19 cellular contexts compared by ENCODE assay signal in the genomic region with DNA sequence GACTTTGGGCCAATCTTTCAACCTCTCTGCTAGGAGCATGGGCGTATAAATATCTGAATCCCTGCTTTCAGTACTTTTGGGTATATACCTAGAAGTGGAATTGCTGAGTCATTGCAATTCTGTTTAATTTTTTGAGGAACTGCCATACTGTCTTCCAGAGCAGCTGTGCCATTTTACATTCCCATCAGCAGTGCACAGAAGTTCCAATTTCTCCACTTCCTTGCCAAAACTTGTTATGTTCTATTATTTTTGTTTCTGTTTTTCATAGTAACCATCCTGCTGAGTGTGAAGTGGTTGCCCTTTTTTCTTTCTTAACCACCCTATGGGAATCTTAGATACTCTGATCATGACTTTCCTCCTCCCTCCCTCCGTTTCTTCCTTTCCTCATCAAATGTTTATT. TPM values are rescaled to one million over a fixed set of nuclear protein-coding genes. Genes with fewer than 3 reads are reported as not detected.
DNase-seq lines count a peak whose midpoint lies in the region; ATAC-seq, FAIRE-seq and TF ChIP-seq lines count a peak whose summit lies in the region.
"Had no signal": no experiment of that assay in that cellular context is flagged by ENCODE, and none has a peak within 500 bp of the region (broad histone marks: within the 10 kb centered on the region; RNA-seq: fewer than 3 reads in every experiment).

No MANE protein-coding gene starts in this region.

- no peak for TF ChIP-seq RAD21 in IMR-90 (IDR thresholded peaks at IDR 0.05; ENCODE audit: low read length)
- no peak for TF ChIP-seq RAD21 in K562 (CRISPR knock-in tag; conservative IDR thresholded peaks at IDR 0.05 in 1 of 2, IDR thresholded peaks at IDR 0.05 in 1 of 2)

- peaks cover 34% of the 10 kb centered on the region for H3K9me3 Mint-ChIP-seq in endodermal cell
- no peaks in the 10 kb centered on the region for H3K9me3 Mint-ChIP-seq in CD4-positive, alpha-beta T cell
- H3K9me3 Mint-ChIP-seq: CD8-positive, alpha-beta T cell had no signal

- H3K36me3 ChIP-seq in IMR-90 (ENCODE audit: control insufficient read depth, insufficient read depth, low read length) (peaks cover 23% of the 10 kb centered on the region), K562 (ENCODE audit: control insufficient read depth, insufficient read depth, low read length) (no peaks in the 10 kb centered on the region), stomach smooth muscle (ENCODE audit: control insufficient read depth in 2 of 2, insufficient read depth in 2 of 2, low read length in 2 of 2) (peaks cover 4 to 9% of the 10 kb centered on the region in 2 donors), endodermal cell (ENCODE audit: control insufficient read depth, insufficient read depth, low read length) (peaks cover 52% of the 10 kb centered on the region)
- H3K36me3 ChIP-seq: adrenal gland had no signal

- no peak for FAIRE-seq in K562 (lab: Jason Lieb, UNC)

- no peak overlapping the region for H2AFZ ChIP-seq in IMR-90 (replicated peaks; ENCODE audit: low read length, poor library complexity)
- H2AFZ ChIP-seq in K562 (ENCODE audit: low read depth, low read length) = no peak overlapping the region
- H2AFZ ChIP-seq: GM23338 had no signal

- no TSS peak for BruUV-seq in IMR-90 (replicated peaks; lab: Mats Ljungman, UMichigan)
- no TSS peak for BruUV-seq in K562 (replicated peaks; lab: Mats Ljungman, UMichigan)

- H3K4me3 ChIP-seq in IMR-90 (ENCODE audit: insufficient read depth, low read depth, low read length) = no peak overlapping the region
- no peak overlapping the region for H3K4me3 ChIP-seq in K562
- H3K4me3 ChIP-seq in right cardiac atrium (ENCODE audit: low read length) = no peak overlapping the region
- no peak overlapping the region for H3K4me3 ChIP-seq in stomach smooth muscle (ENCODE audit: low read length in 2 of 2)
- no peak overlapping the region for H3K4me3 ChIP-seq in endodermal cell (ENCODE audit: low read length)
- H3K4me3 ChIP-seq: adrenal gland, dorsolateral prefrontal cortex, GM23338 had no signal

- peaks cover 55% of the 10 kb centered on the region for H3K36me3 Mint-ChIP-seq in endodermal cell (ENCODE audit: low read depth)
- H3K36me3 Mint-ChIP-seq in CD4-positive, alpha-beta T cell (ENCODE audit: low read depth) = peaks cover 48% of the 10 kb centered on the region

- peaks cover 13% of the 10 kb centered on the region for H3K4me1 Mint-ChIP-seq in endodermal cell
- H3K4me1 Mint-ChIP-seq in CD4-positive, alpha-beta T cell (ENCODE audit: low read depth) = peaks cover 22% of the 10 kb centered on the region

- H3K23ac ChIP-seq in IMR-90 (ENCODE audit: low read depth, low read length) = no peak overlapping the region

- no peak for TF ChIP-seq EP300 in K562 (IDR thresholded peaks at IDR 0.05; ENCODE audit: low read length)

- no peak overlapping the region for H3K4me3 Mint-ChIP-seq in endodermal cell
- H3K4me3 Mint-ChIP-seq in CD4-positive, alpha-beta T cell = no peak overlapping the region
- H3K4me3 Mint-ChIP-seq: CD8-positive, alpha-beta T cell; GM23338 had no signal

- H2AK5ac ChIP-seq in IMR-90 (ENCODE audit: low read depth, low read length) = peak overlapping the region; percentile 75; the same call in 1 of the 2 replicates

- TF ChIP-seq POLR2A in IMR-90 (IDR thresholded peaks at IDR 0.05; ENCODE audit: low read depth, low read length) = no peak
- no peak for TF ChIP-seq POLR2A in K562 (conservative IDR thresholded peaks at IDR 0.05)

- H4K8ac ChIP-seq in IMR-90 (ENCODE audit: low read depth in 2 of 2, low read length in 2 of 2) = peak overlapping the region in 1 of 2 experiments; percentile 49; a peak in 1 of 4 replicates

- peak overlapping the region; percentile 52; the same call in 1 of the 2 replicates for H3K14ac ChIP-seq in IMR-90 (replicated peaks; ENCODE audit: low read depth, low read length)

- CTCF ChIA-PET in IMR-90 (lab: Yijun Ruan, JAX) (no interaction called here), K562 (lab: Yijun Ruan, JAX; ENCODE audit: low intra/inter-chr PET ratio) (no interaction called here)
- CTCF ChIA-PET in CD4-positive, alpha-beta T cell (lab: Charles Lee) = interaction anchor here (1.3 kb wide), 1 partner anchor 18 kb away, joined by 3 read pairs; no protein-coding TSS in a partner anchor

- H4K91ac ChIP-seq in IMR-90 (ENCODE audit: insufficient read depth, low read depth, low read length) = no peak overlapping the region; the same call in 1 of the 2 replicates

- no peaks in the 10 kb centered on the region for H3K27me3 Mint-ChIP-seq in endodermal cell (ENCODE audit: insufficient read depth)
- no peaks in the 10 kb centered on the region for H3K27me3 Mint-ChIP-seq in CD4-positive, alpha-beta T cell

- H2BK5ac ChIP-seq in IMR-90 (ENCODE audit: low read depth, low read length, poor library complexity, severe bottlenecking) = peak overlapping the region; percentile 37

- H3K56ac ChIP-seq in IMR-90 (ENCODE audit: extremely low read depth, insufficient read depth, low read length) = no peak overlapping the region

- H2AK9ac ChIP-seq in IMR-90 (replicated peaks; ENCODE audit: low read depth, low read length, poor library complexity) = no peak overlapping the region

- peak overlapping the region; percentile 80; the same call in 1 of the 2 replicates for H2BK20ac ChIP-seq in IMR-90 (ENCODE audit: low read depth, low read length)

- H3K27ac ChIP-seq in IMR-90 (ENCODE audit: insufficient read depth, low read length) (peak overlapping the region; percentile 75; the same call in 1 of the 2 replicates), K562 (ENCODE audit: extremely low read depth, low read depth, low read length) (peak overlapping the region; percentile 26; the same call in 1 of the 3 replicates), right cardiac atrium (ENCODE audit: low read length) (peak overlapping the region; percentile 54), stomach smooth muscle (ENCODE audit: low read length) (peak overlapping the region; percentile 53), endodermal cell (ENCODE audit: low read depth, low read length) (no peak overlapping the region)
- H3K27ac ChIP-seq in CD4-positive, alpha-beta T cell (ENCODE audit: low read depth, low read length) = no peak overlapping the region

- ATAC-seq in IMR-90 (ENCODE audit: low read depth) (no peak), K562 (no peak; the same call in 2 of the 3 replicates), right cardiac atrium (peak; percentile 38 to 67)
- ATAC-seq in CD4-positive, alpha-beta T cell (ENCODE audit: poor library complexity) = no peak
- ATAC-seq: CD8-positive, alpha-beta T cell; GM23338 had no signal

- dilution Hi-C loops in IMR-90 (cut with HindIII; ENCODE audit: low sequenced_read_pairs, unreplicated experiment) = no loop called here

- H3K4me1 ChIP-seq in IMR-90 (ENCODE audit: control insufficient read depth, insufficient read depth, low read length) (peaks cover 15% of the 10 kb centered on the region), K562 (replicated peaks in 1 of 2; ENCODE audit: control insufficient read depth in 2 of 2, insufficient read depth in 2 of 2, low read length in 2 of 2) (peaks cover 2 to 3% of the 10 kb centered on the region in 2 experiments; a peak in 4 of 5 replicates), right cardiac atrium (ENCODE audit: control insufficient read depth, insufficient read depth, low read length) (peaks cover 6% of the 10 kb centered on the region), stomach smooth muscle (ENCODE audit: control insufficient read depth, insufficient read depth, low read length) (peaks cover 32% of the 10 kb centered on the region), endodermal cell (ENCODE audit: control insufficient read depth, insufficient read depth, low read length) (peaks cover under 1% of the 10 kb centered on the region)

- H4K20me1 ChIP-seq in IMR-90 (ENCODE audit: insufficient read depth, low read length) = no peaks in the 10 kb centered on the region
- H4K20me1 ChIP-seq in K562 (replicated peaks; ENCODE audit: control insufficient read depth, insufficient read depth, low read length) = no peaks in the 10 kb centered on the region

- H2BK120ac ChIP-seq in IMR-90 (ENCODE audit: low read depth, low read length) = peak overlapping the region; percentile 57; the same call in 1 of the 2 replicates

- DNase-seq in IMR-90 (peak; percentile 33), K562 (ENCODE audit: extremely low read depth in 1 of 4, low spot score in 3 of 4) (no peak), right cardiac atrium (no peak), NCI-H2227 treated with DMSO at 0.1 percent for 48 hours (lab: John Stamatoyannopoulos, UW) (no peak), endodermal cell (no peak)
- DNase-seq in stimulated activated CD4-positive, alpha-beta T cell treated with anti-CD3 and anti-CD28 coated beads, Interleukin-4, amount 100 ng/mL, for 1 hour = no peak
- no peak for DNase-seq in CD4-positive, alpha-beta T cell
- DNase-seq: activated CD4-positive, alpha-beta T cell treated with anti-CD3 and anti-CD28 coated beads for 1 hour; activated T-cell treated with anti-CD3 and anti-CD28 coated beads for 4 hours; adrenal gland; CD8-positive, alpha-beta T cell; dorsolateral prefrontal cortex; glutamatergic neuron; NCI-H2081; NK-92 treated with Interleukin-12 subunit alpha and Interleukin-12 subunit beta, amount 100 ng/mL, for 24 hours; stimulated activated CD4-positive, alpha-beta T cell treated with anti-CD3 and anti-CD28 coated beads, Interleukin-15, amount 100 ng/mL, for 24 hours had no signal

- H3K4me2 ChIP-seq in IMR-90 (ENCODE audit: low read depth, low read length) (no peak overlapping the region), K562 (ENCODE audit: insufficient read depth, low read length) (no peak overlapping the region)
- H3K4me2 ChIP-seq: GM23338 had no signal

- no CpG with 5 or more reads among the region's 2 CpGs for WGBS in IMR-90 (ENCODE audit: extremely low coverage in 2 of 2, insufficient read length in 1 of 2), 2 experiments
- 53% methylated on average over 2 of the region's 2 CpGs for WGBS in K562 (ENCODE audit: insufficient coverage, low coverage, missing lambda C conversion rate)
- 61% methylated on average over 2 of the region's 2 CpGs for WGBS in right cardiac atrium
- WGBS in endodermal cell (ENCODE audit: insufficient coverage in 1 of 2, insufficient read length in 1 of 2), 2 experiments = 93 to 100% methylated on average over 1 to 2 of the region's 2 CpGs

- H3K79me1 ChIP-seq in IMR-90 (ENCODE audit: low read depth in 1 of 2, low read length in 2 of 2) = peaks cover 0 to 23% of the 10 kb centered on the region in 2 experiments; a peak in 2 of 4 replicates

- no peaks in the 10 kb centered on the region for H3K79me2 ChIP-seq in K562 (ENCODE audit: control insufficient read depth, insufficient read depth, low read length)

- H3K9ac ChIP-seq in IMR-90 (ENCODE audit: low read depth, low read length) (no peak overlapping the region), K562 (ENCODE audit: insufficient read depth in 1 of 2, low read depth in 2 of 2, low read length in 2 of 2) (no peak overlapping the region), stomach smooth muscle (ENCODE audit: low read length in 2 of 2) (no peak overlapping the region), endodermal cell (ENCODE audit: extremely low read depth, low read length, poor library complexity, severe bottlenecking) (no peak overlapping the region)

- no peak for TF ChIP-seq CTCF in IMR-90 (conservative IDR thresholded peaks at IDR 0.05; ENCODE audit: low read depth, low read length)
- no peak for TF ChIP-seq CTCF in K562 (IDR thresholded peaks at IDR 0.05 in 2 of 3, conservative IDR thresholded peaks at IDR 0.05 in 1 of 3; ENCODE audit: insufficient read depth in 2 of 3, low read depth in 1 of 3, low read length in 3 of 3)
- TF ChIP-seq CTCF in endodermal cell (conservative IDR thresholded peaks at IDR 0.05) = no peak
- no peak for TF ChIP-seq CTCF in CD4-positive, alpha-beta T cell (IDR thresholded peaks at IDR 0.05)

- H2BK15ac ChIP-seq in IMR-90 (ENCODE audit: low read depth, low read length) = 0 out of 3 replicates have a peak overlapping the region, but pooled peaks have one; percentile 47

- intact Hi-C loops in IMR-90 (cut with micrococcal nuclease) = no loop called here
- intact Hi-C loops in K562 (cut with micrococcal nuclease) = no loop called here
- intact Hi-C loops in right cardiac atrium (cut with DNase I) = no loop called here
- intact Hi-C loops in CD4-positive, alpha-beta T cell (cut with DNase I, micrococcal nuclease) = no loop called here

- in situ Hi-C loops in IMR-90 (cut with MboI; ENCODE audit: low sequenced_read_pairs) = no loop called here
- in situ Hi-C loops in K562 (cut with MboI) = no loop called here

- H3K9me1 ChIP-seq in IMR-90 (ENCODE audit: insufficient read depth, low read length) (peaks cover 30% of the 10 kb centered on the region), K562 (ENCODE audit: control insufficient read depth, insufficient read depth, low read length) (no peaks in the 10 kb centered on the region)

- POLR2A ChIA-PET in IMR-90 (lab: Charles Lee; ENCODE audit: unreplicated experiment) (no interaction called here), K562 (lab: Yijun Ruan, JAX) (no interaction called here)
- POLR2A ChIA-PET in CD4-positive, alpha-beta T cell (lab: Charles Lee) = no interaction called here

- H4K5ac ChIP-seq in IMR-90 (ENCODE audit: low read depth, low read length) = 0 out of 2 replicates have a peak overlapping the region, but pooled peaks have one; percentile 30

- H3K4ac ChIP-seq in IMR-90 (ENCODE audit: low read depth, low read length) = peak overlapping the region; percentile 47; the same call in 1 of the 2 replicates

- H3K18ac ChIP-seq in IMR-90 (ENCODE audit: low read depth, low read length) = peak overlapping the region; percentile 88

- H3K27me3 ChIP-seq in IMR-90 (ENCODE audit: control insufficient read depth, insufficient read depth, low read length) = no peaks in the 10 kb centered on the region
- no peaks in the 10 kb centered on the region for H3K27me3 ChIP-seq in K562 (ENCODE audit: control insufficient read depth in 2 of 2, insufficient read depth in 2 of 2, low read length in 2 of 2)
- H3K27me3 ChIP-seq in right cardiac atrium (ENCODE audit: control insufficient read depth, insufficient read depth) = no peaks in the 10 kb centered on the region
- H3K27me3 ChIP-seq in stomach smooth muscle (ENCODE audit: control insufficient read depth in 1 of 2, insufficient read depth in 2 of 2, low read length in 2 of 2) = no peaks in the 10 kb centered on the region
- H3K27me3 ChIP-seq in endodermal cell (ENCODE audit: control insufficient read depth, insufficient read depth, low read length, poor library complexity, severe bottlenecking) = no peaks in the 10 kb centered on the region
- H3K27me3 ChIP-seq in CD4-positive, alpha-beta T cell (ENCODE audit: control insufficient read depth, insufficient read depth, low read length) = no peaks in the 10 kb centered on the region
- H3K27me3 ChIP-seq: adrenal gland, dorsolateral prefrontal cortex had no signal

- no peak overlapping the region for H3K27ac Mint-ChIP-seq in endodermal cell
- H3K27ac Mint-ChIP-seq in CD4-positive, alpha-beta T cell = no peak overlapping the region
- H3K27ac Mint-ChIP-seq: CD8-positive, alpha-beta T cell; GM23338 had no signal

- H3K9me3 ChIP-seq in IMR-90 (ENCODE audit: control insufficient read depth, insufficient read depth, low read length) (peaks cover 2% of the 10 kb centered on the region; the same call in 1 of the 2 replicates), K562 (replicated peaks; ENCODE audit: control insufficient read depth, insufficient read depth, low read depth, low read length) (0 out of 2 replicates have a peak, but pooled peaks cover 1% of the 10 kb centered on the region), right cardiac atrium (ENCODE audit: control insufficient read depth, low read length) (no peaks in the 10 kb centered on the region), stomach smooth muscle (ENCODE audit: control insufficient read depth in 2 of 2, low read length in 2 of 2) (no peaks in the 10 kb centered on the region), endodermal cell (ENCODE audit: control insufficient read depth, low read length) (peaks cover 36% of the 10 kb centered on the region)
- H3K9me3 ChIP-seq in CD4-positive, alpha-beta T cell (ENCODE audit: control insufficient read depth, low read length) = no peaks in the 10 kb centered on the region
- H3K9me3 ChIP-seq: adrenal gland had no signal

RNA-seq across cellular contexts. Expression of gene CCIN, which starts 11.1 kb away (rescaled TPM):
- total RNA-seq in IMR-90 (2012; rRNA removed) (1.1 TPM in 2 replicates), K562 (2014; rRNA removed) (not detected in 2 replicates), K562 (2014; rRNA removed; fragmentation: Illumina TruSeq; extraction: Trizol) (not detected in 2 replicates), K562 (2015; rRNA removed; fragmentation: Illumina TruSeq; extraction: Trizol) (not detected in 2 replicates), K562 (2021) (not detected in 2 replicates), right cardiac atrium (under 1 TPM in 3 of 4 donors, not detected in 1; 0.12 to 0.28 (median 0.17) TPM), endodermal cell (under 1 TPM; 0.18 to 0.35 TPM)
- polyA plus RNA-seq in IMR-90 (2012; rRNA removed) (0.73 and 0.80 TPM in 2 replicates), K562 (2011; rRNA removed) (not detected in 2 replicates), K562 (2014; fragmentation: Illumina TruSeq; extraction: Trizol) (not detected in 2 replicates), K562 (2014; fragmentation: Nextera tagmentation; extraction: Ambion mirVana) (not detected), K562 (2014; rRNA removed) (not detected in 2 replicates), right cardiac atrium (0.07 TPM)
- polyA plus RNA-seq in IMR-90 (2012; cell fraction: cytosol; rRNA removed) = 0.32 and 0.48 TPM in 2 replicates
- polyA plus RNA-seq in IMR-90 (2012; cell fraction: nucleus; rRNA removed; ENCODE audit: low replicate concordance) = 0.58 and 0.65 TPM in 2 replicates
- total RNA-seq in K562 (2011; cell fraction: chromatin; rRNA removed; ENCODE audit: low replicate concordance) = not detected in 2 replicates
- 0.26 TPM in 1 of 2 replicates, not detected in the other for total RNA-seq in K562 (2011; cell fraction: nucleolus; rRNA removed)
- total RNA-seq in K562 (2011; cell fraction: nucleoplasm; rRNA removed) = not detected in 2 replicates
- polyA plus RNA-seq in K562 (2011; cell fraction: cytosol; rRNA removed) = 0.04 and 0.09 TPM in 2 replicates
- not detected in 2 replicates for polyA plus RNA-seq in K562 (2011; cell fraction: nucleus; rRNA removed)
- polyA plus RNA-seq in K562 (2012) = not detected in 2 replicates
- not detected in 2 replicates for polyA minus RNA-seq in K562 (2011; rRNA and poly(A)+ RNA removed)
- not detected in 2 replicates for polyA minus RNA-seq in K562 (2011; cell fraction: cytosol; rRNA and poly(A)+ RNA removed)
- not detected in 2 replicates for polyA minus RNA-seq in K562 (2011; cell fraction: nucleus; rRNA and poly(A)+ RNA removed)
- polyA plus RNA-seq in endodermal cell (2013, experiment 1 of 2) = not detected
- polyA plus RNA-seq in endodermal cell (2013, experiment 2 of 2) = not detected
- total RNA-seq in CD4-positive, alpha-beta T cell = under 1 TPM; 0.22 to 0.36 TPM
- total RNA-seq: G401 had no signal
- polyA plus RNA-seq: GM23338 had no signal

RNA-seq across cellular contexts. Expression of gene GLIPR2, which starts 21.6 kb away (rescaled TPM):
- total RNA-seq in IMR-90 (2012; rRNA removed) = 35.8 and 37.8 TPM in 2 replicates
- 42.7 and 43.3 TPM in 2 replicates for polyA plus RNA-seq in IMR-90 (2012; rRNA removed)
- polyA plus RNA-seq in IMR-90 (2012; cell fraction: cytosol; rRNA removed) = 34.1 and 37.4 TPM in 2 replicates
- 14.4 and 29.4 TPM in 2 replicates for polyA plus RNA-seq in IMR-90 (2012; cell fraction: nucleus; rRNA removed; ENCODE audit: low replicate concordance)
- 3.2 and 3.8 TPM in 2 replicates for total RNA-seq in K562 (2011; cell fraction: chromatin; rRNA removed; ENCODE audit: low replicate concordance)
- 1.7 and 2.2 TPM in 2 replicates for total RNA-seq in K562 (2011; cell fraction: nucleolus; rRNA removed)
- total RNA-seq in K562 (2011; cell fraction: nucleoplasm; rRNA removed) = 2.6 and 4.5 TPM in 2 replicates
- total RNA-seq in K562 (2014; rRNA removed) = 2.0 and 4.0 TPM in 2 replicates
- total RNA-seq in K562 (2014; rRNA removed; fragmentation: Illumina TruSeq; extraction: Trizol) = 2.2 and 2.4 TPM in 2 replicates
- total RNA-seq in K562 (2015; rRNA removed; fragmentation: Illumina TruSeq; extraction: Trizol) = 1.4 TPM in 2 replicates
- total RNA-seq in K562 (2021) = 3.8 and 4.7 TPM in 2 replicates
- polyA plus RNA-seq in K562 (2011; rRNA removed) = 6.9 and 8.8 TPM in 2 replicates
- 5.0 and 5.2 TPM in 2 replicates for polyA plus RNA-seq in K562 (2011; cell fraction: cytosol; rRNA removed)
- 2.9 and 3.2 TPM in 2 replicates for polyA plus RNA-seq in K562 (2011; cell fraction: nucleus; rRNA removed)
- 2.2 and 2.3 TPM in 2 replicates for polyA plus RNA-seq in K562 (2012)
- polyA plus RNA-seq in K562 (2014; fragmentation: Illumina TruSeq; extraction: Trizol) = 4.4 and 4.8 TPM in 2 replicates
- polyA plus RNA-seq in K562 (2014; fragmentation: Nextera tagmentation; extraction: Ambion mirVana) = 1 to 10 TPM; 2.7 to 2.9 TPM
- polyA plus RNA-seq in K562 (2014; rRNA removed) = 4.0 and 4.6 TPM in 2 replicates
- polyA minus RNA-seq in K562 (2011; rRNA and poly(A)+ RNA removed) = 6.3 and 7.9 TPM in 2 replicates
- polyA minus RNA-seq in K562 (2011; cell fraction: cytosol; rRNA and poly(A)+ RNA removed) = 2.5 and 4.0 TPM in 2 replicates
- 0.56 and 0.67 TPM in 2 replicates for polyA minus RNA-seq in K562 (2011; cell fraction: nucleus; rRNA and poly(A)+ RNA removed)
- 10 to 100 TPM in 3 of 4 donors, 1 to 10 TPM in 1; 9.0 to 23.2 (median 14.7) TPM for total RNA-seq in right cardiac atrium
- 8.8 TPM for polyA plus RNA-seq in right cardiac atrium
- total RNA-seq in endodermal cell = 10 to 100 TPM; 38.6 to 54.2 TPM
- 26.4 TPM for polyA plus RNA-seq in endodermal cell (2013, experiment 1 of 2)
- polyA plus RNA-seq in endodermal cell (2013, experiment 2 of 2) = 34.6 TPM
- total RNA-seq in CD4-positive, alpha-beta T cell = 10 to 100 TPM; 13.6 to 13.7 TPM

RNA-seq across cellular contexts. Expression of gene CLTA, which starts 32.6 kb away (rescaled TPM):
- total RNA-seq in IMR-90 (2012; rRNA removed) (133 and 208 TPM in 2 replicates), K562 (2014; rRNA removed) (186 and 196 TPM in 2 replicates), K562 (2014; rRNA removed; fragmentation: Illumina TruSeq; extraction: Trizol) (129 and 131 TPM in 2 replicates), K562 (2015; rRNA removed; fragmentation: Illumina TruSeq; extraction: Trizol) (156 and 161 TPM in 2 replicates), K562 (2021) (140 and 144 TPM in 2 replicates), right cardiac atrium (10 to 100 TPM; 69.0 to 76.7 (median 75.1) TPM), endodermal cell (100 to 1,000 TPM; 221 to 240 TPM)
- polyA plus RNA-seq in IMR-90 (2012; rRNA removed) (246 and 280 TPM in 2 replicates), K562 (2011; rRNA removed) (104 and 137 TPM in 2 replicates), K562 (2014; fragmentation: Illumina TruSeq; extraction: Trizol) (144 and 156 TPM in 2 replicates), K562 (2014; fragmentation: Nextera tagmentation; extraction: Ambion mirVana) (10 to 100 TPM; 37.8 to 39.6 TPM), K562 (2014; rRNA removed) (206 and 219 TPM in 2 replicates), right cardiac atrium (69.5 TPM)
- 218 and 493 TPM in 2 replicates for polyA plus RNA-seq in IMR-90 (2012; cell fraction: cytosol; rRNA removed)
- polyA plus RNA-seq in IMR-90 (2012; cell fraction: nucleus; rRNA removed; ENCODE audit: low replicate concordance) = 63.6 and 110 TPM in 2 replicates
- 13.9 and 15.8 TPM in 2 replicates for total RNA-seq in K562 (2011; cell fraction: chromatin; rRNA removed; ENCODE audit: low replicate concordance)
- total RNA-seq in K562 (2011; cell fraction: nucleolus; rRNA removed) = 17.2 and 17.5 TPM in 2 replicates
- total RNA-seq in K562 (2011; cell fraction: nucleoplasm; rRNA removed) = 19.0 and 24.3 TPM in 2 replicates
- polyA plus RNA-seq in K562 (2011; cell fraction: cytosol; rRNA removed) = 89.6 and 109 TPM in 2 replicates
- 27.8 and 38.7 TPM in 2 replicates for polyA plus RNA-seq in K562 (2011; cell fraction: nucleus; rRNA removed)
- polyA plus RNA-seq in K562 (2012) = 169 and 197 TPM in 2 replicates
- 60.8 and 67.3 TPM in 2 replicates for polyA minus RNA-seq in K562 (2011; rRNA and poly(A)+ RNA removed)
- polyA minus RNA-seq in K562 (2011; cell fraction: cytosol; rRNA and poly(A)+ RNA removed) = 49.0 and 55.3 TPM in 2 replicates
- polyA minus RNA-seq in K562 (2011; cell fraction: nucleus; rRNA and poly(A)+ RNA removed) = 12.7 and 16.2 TPM in 2 replicates
- 227 TPM for polyA plus RNA-seq in endodermal cell (2013, experiment 1 of 2)
- polyA plus RNA-seq in endodermal cell (2013, experiment 2 of 2) = 229 TPM
- total RNA-seq in CD4-positive, alpha-beta T cell = 10 to 100 TPM; 32.0 to 32.8 TPM

Comparison
In these comparisons a context has a peak if more than half of its experiments do, and no peak if none do; other contexts are left out.
1. ATAC-seq: peak in right cardiac atrium (2 of 2); none in IMR-90 (single experiment), K562 (single experiment) and CD4-positive, alpha-beta T cell (single experiment).
2. H3K27ac ChIP-seq: peak in IMR-90 (single experiment), K562 (single experiment), right cardiac atrium (single experiment) and stomach smooth muscle (single experiment); none in endodermal cell (single experiment) and CD4-positive, alpha-beta T cell (single experiment).